ENCODE assay signal across 1 cellular context in genomic region chr12:114780746-114781399, GRCh38.
TF ChIP-seq lines count a peak whose summit lies in the region.

No MANE protein-coding gene starts in this region.

TF ChIP-seq in HepG2, 621 proteins besides CTCF, POLR2A, EP300 and RAD21 (continued from another document):
- TF ChIP-seq ZFP1 (CRISPR knock-in tag; IDR thresholded peaks at IDR 0.05) (no peak), NCOR1 (IDR thresholded peaks at IDR 0.05; ENCODE audit: borderline replicate concordance, low read length) (no peak), TIGD3 (CRISPR knock-in tag; IDR thresholded peaks at IDR 0.05; ENCODE audit: borderline replicate concordance) (no peak), ZNF563 (CRISPR knock-in tag; IDR thresholded peaks at IDR 0.05) (no peak), SMARCC2 (IDR thresholded peaks at IDR 0.05) (no peak), ZNF260 (CRISPR knock-in tag; IDR thresholded peaks at IDR 0.05; ENCODE audit: borderline replicate concordance, low read depth) (no peak), CREM (IDR thresholded peaks at IDR 0.05) (no peak), CREM (CRISPR knock-in tag; IDR thresholded peaks at IDR 0.05) (no peak)
- TF ChIP-seq, protein P1, sequence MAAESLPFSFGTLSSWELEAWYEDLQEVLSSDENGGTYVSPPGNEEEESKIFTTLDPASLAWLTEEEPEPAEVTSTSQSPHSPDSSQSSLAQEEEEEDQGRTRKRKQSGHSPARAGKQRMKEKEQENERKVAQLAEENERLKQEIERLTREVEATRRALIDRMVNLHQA (CRISPR knock-in tag; IDR thresholded peaks at IDR 0.05): no peak
